In genomic region chr16:67278773-67279295, GRCh38 we compare ENCODE assay signal across 8 cellular contexts. TPM values are rescaled to one million over a fixed set of nuclear protein-coding genes. Genes with fewer than 3 reads are reported as not detected.
DNase-seq lines count a peak whose midpoint lies in the region; ATAC-seq and TF ChIP-seq lines count a peak whose summit lies in the region.

No MANE protein-coding gene starts in this region.

- TF ChIP-seq CTCF in GM20000 (IDR thresholded peaks at IDR 0.05; ENCODE audit: extremely low read depth, missing control alignments): no peak

- H3K27me3 ChIP-seq in HUES64 (ENCODE audit: insufficient read depth, low read length): peaks cover 13% of the 10 kb centered on the region
- no peaks in the 10 kb centered on the region for H3K27me3 ChIP-seq in endocrine pancreas (ENCODE audit: control insufficient read depth, insufficient read depth, low read length)
- no peaks in the 10 kb centered on the region for H3K27me3 ChIP-seq in muscle layer of colon (ENCODE audit: control insufficient read depth in 1 of 2, insufficient read depth in 2 of 2, low read length in 2 of 2)

- H3K9ac ChIP-seq in HUES64 (ENCODE audit: low read depth, low read length): peak overlapping the region; percentile 47; the same call in 1 of the 2 replicates
- peak overlapping the region; percentile 48 for H3K9ac ChIP-seq in endocrine pancreas (ENCODE audit: control insufficient read depth, insufficient read depth, low read length)
- no peak overlapping the region for H3K9ac ChIP-seq in muscle layer of colon (ENCODE audit: low read length)

- H3K4me1 ChIP-seq in HUES64 (ENCODE audit: insufficient read depth, low read length): no peaks in the 10 kb centered on the region
- H3K4me1 ChIP-seq in endocrine pancreas (ENCODE audit: control insufficient read depth, insufficient read depth, low read length): no peaks in the 10 kb centered on the region
- peaks cover 14% of the 10 kb centered on the region for H3K4me1 ChIP-seq in muscle layer of colon (ENCODE audit: insufficient read depth, low read length)
- no peaks in the 10 kb centered on the region for H3K4me1 ChIP-seq in urinary bladder (ENCODE audit: insufficient read depth)

- WGBS in HUES64: 13% methylated on average over 41 of the region's 42 CpGs
- 4% methylated on average over 42 of the region's 42 CpGs for WGBS in urinary bladder

- peak; percentile 22 for DNase-seq in DMS53 treated with DMSO at 0.1 percent for 48 hours (lab: John Stamatoyannopoulos, UW; ENCODE audit: unreplicated experiment)
- peak; percentile 85 for DNase-seq in GM20000 (ENCODE audit: low spot score)

- H3K36me3 ChIP-seq in HUES64 (ENCODE audit: insufficient read depth, low read length): 0 out of 2 replicates have a peak, but pooled peaks cover 2% of the 10 kb centered on the region
- H3K36me3 ChIP-seq in endocrine pancreas (ENCODE audit: control insufficient read depth, insufficient read depth, low read length): no peaks in the 10 kb centered on the region
- H3K36me3 ChIP-seq in muscle layer of colon (ENCODE audit: insufficient read depth, low read length): no peaks in the 10 kb centered on the region
- no peaks in the 10 kb centered on the region for H3K36me3 ChIP-seq in urinary bladder (ENCODE audit: insufficient read depth)

- ATAC-seq in activated CD4-positive, CD25-positive, alpha-beta regulatory T cell treated with anti-CD3 and anti-CD28 coated beads, Interleukin-2, amount 50 U/mL, for 24 hours: peak; percentile 46 to 55
- no peak for ATAC-seq in HG03378 (IDR thresholded peaks at IDR 0.05; ENCODE audit: unreplicated experiment)

- H3K9me3 ChIP-seq in HUES64 (ENCODE audit: insufficient read depth, low read depth, low read length) (no peaks in the 10 kb centered on the region), endocrine pancreas (ENCODE audit: control insufficient read depth, low read length) (no peaks in the 10 kb centered on the region), muscle layer of colon (ENCODE audit: low read length) (no peaks in the 10 kb centered on the region)

- H3K27ac ChIP-seq in HUES64 (ENCODE audit: low read depth, low read length) (no peak overlapping the region), muscle layer of colon (ENCODE audit: low read depth, low read length) (no peak overlapping the region), urinary bladder (ENCODE audit: low read depth) (no peak overlapping the region)

- peak overlapping the region; percentile 69 for H3K4me3 ChIP-seq in HUES64 (ENCODE audit: low read length)
- no peak overlapping the region for H3K4me3 ChIP-seq in endocrine pancreas (ENCODE audit: control insufficient read depth, insufficient read depth, low read length)
- peak overlapping the region; percentile 1 to 44 for H3K4me3 ChIP-seq in muscle layer of colon (ENCODE audit: low read depth in 1 of 2, low read length in 2 of 2)
- H3K4me3 ChIP-seq in urinary bladder (ENCODE audit: low read depth, low read length): peak overlapping the region; percentile 62

RNA-seq across cellular contexts. Expression of gene PLEKHG4, which starts 0.5 kb away (rescaled TPM):
- polyA plus RNA-seq in HUES64 (2013, experiment 1 of 2): 1.6 TPM
- polyA plus RNA-seq in HUES64 (2013, experiment 2 of 2): 3.6 TPM
- 12.8 TPM for total RNA-seq in urinary bladder
- 5.8 TPM for polyA plus RNA-seq in urinary bladder

RNA-seq across cellular contexts. Expression of gene SLC9A5, which starts 30.1 kb away (rescaled TPM):
- 1.7 TPM for polyA plus RNA-seq in HUES64 (2013, experiment 1 of 2)
- 2.5 TPM for polyA plus RNA-seq in HUES64 (2013, experiment 2 of 2)
- 0.32 TPM for total RNA-seq in urinary bladder
- polyA plus RNA-seq in urinary bladder: 0.29 TPM

RNA-seq across cellular contexts. Expression of gene FHOD1, which starts 31.6 kb away (rescaled TPM):
- 23.5 TPM for polyA plus RNA-seq in HUES64 (2013, experiment 1 of 2)
- 29.1 TPM for polyA plus RNA-seq in HUES64 (2013, experiment 2 of 2)
- total RNA-seq in urinary bladder: 7.5 TPM
- polyA plus RNA-seq in urinary bladder: 16.4 TPM

RNA-seq across cellular contexts. Expression of gene KCTD19, which starts 47.7 kb away (rescaled TPM):
- 0.25 TPM for polyA plus RNA-seq in HUES64 (2013, experiment 1 of 2)
- 0.57 TPM for polyA plus RNA-seq in HUES64 (2013, experiment 2 of 2)
- total RNA-seq in urinary bladder: 1.1 TPM
- 0.14 TPM for polyA plus RNA-seq in urinary bladder

RNA-seq across cellular contexts. Expression of gene LRRC36, which starts 47.8 kb away (rescaled TPM):
- not detected for polyA plus RNA-seq in HUES64 (2013, experiment 1 of 2)
- not detected for polyA plus RNA-seq in HUES64 (2013, experiment 2 of 2)
- 2.1 TPM for total RNA-seq in urinary bladder
- polyA plus RNA-seq in urinary bladder: 0.19 TPM
